Comparison of ENCODE assay signal across 17 cellular contexts in the genomic region with DNA sequence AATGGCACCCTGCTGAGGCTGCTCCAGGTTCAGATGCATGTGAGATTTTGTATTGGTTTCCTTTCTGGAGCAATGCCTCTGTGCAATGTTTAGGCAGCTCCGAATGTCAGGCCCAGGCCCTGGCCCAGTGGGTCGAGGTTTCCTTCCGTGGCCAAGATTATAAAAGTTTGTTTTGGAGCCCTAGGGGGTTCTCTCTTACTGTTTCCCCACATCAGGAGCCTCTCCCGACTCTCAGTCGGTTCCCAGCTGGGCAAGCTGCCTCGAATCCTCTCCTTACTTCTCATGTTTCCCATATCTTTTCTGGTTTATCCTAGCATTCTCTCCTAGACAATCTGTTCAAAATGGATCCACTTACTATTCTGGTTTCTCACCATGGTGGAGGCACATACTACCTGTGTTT. TPM values are rescaled to one million over a fixed set of nuclear protein-coding genes. Genes with fewer than 3 reads are reported as not detected.
DNase-seq lines count a peak whose midpoint lies in the region; ATAC-seq and TF ChIP-seq lines count a peak whose summit lies in the region.
"Had no signal": no experiment of that assay in that cellular context is flagged by ENCODE, and none has a peak within 500 bp of the region (broad histone marks: within the 10 kb centered on the region; RNA-seq: fewer than 3 reads in every experiment).

No MANE protein-coding gene starts in this region.

- H3K27ac ChIP-seq in left ventricle myocardium inferior (replicated peaks) (peak overlapping the region; percentile 88), skeletal muscle tissue (ENCODE audit: low read depth, low read length) (peak overlapping the region; percentile 89)
- H3K27ac ChIP-seq: 22Rv1, foreskin keratinocyte had no signal

- H3K9me3 ChIP-seq in left ventricle myocardium inferior (replicated peaks): peaks cover 33% of the 10 kb centered on the region
- peaks cover 0 to 4% (median 2%) of the 10 kb centered on the region in 3 donors for H3K9me3 ChIP-seq in skeletal muscle tissue (ENCODE audit: control insufficient read depth in 3 of 3, low read length in 3 of 3)

- peaks cover 17% of the 10 kb centered on the region for H3K9me3 Mint-ChIP-seq in activated T-helper 17 cell treated with anti-CD3 and anti-CD28 coated beads, Interleukin-2, amount 50 U/mL, for 72 hours

- peak overlapping the region; percentile 58 to 73 (median 59) for H3K9ac ChIP-seq in skeletal muscle tissue (ENCODE audit: low read depth in 1 of 3, low read length in 3 of 3)

- no peak for ATAC-seq in activated T-helper 17 cell treated with anti-CD3 and anti-CD28 coated beads, Interleukin-2, amount 50 U/mL, for 72 hours (replicated peaks)
- no peak for ATAC-seq in GM19351 (IDR thresholded peaks at IDR 0.05; ENCODE audit: unreplicated experiment)
- ATAC-seq in GM21447 (IDR thresholded peaks at IDR 0.05; ENCODE audit: unreplicated experiment): no peak
- ATAC-seq: foreskin keratinocyte had no signal

- intact Hi-C loops in left ventricle myocardium inferior (cut with micrococcal nuclease): no loop called here

- peaks cover 66% of the 10 kb centered on the region for H3K4me1 ChIP-seq in left ventricle myocardium inferior
- peaks cover 57 to 59% (median 59%) of the 10 kb centered on the region in 3 donors for H3K4me1 ChIP-seq in skeletal muscle tissue (ENCODE audit: control insufficient read depth in 3 of 3, insufficient read depth in 3 of 3, low read length in 3 of 3)

- H3K4me3 ChIP-seq in left ventricle myocardium inferior (peak overlapping the region; percentile 15), skeletal muscle tissue (ENCODE audit: low read length in 3 of 3) (peak overlapping the region; percentile 45 to 63 (median 58))

- peak; percentile 28 for DNase-seq in NCI-H2171 treated with DMSO at 0.1 percent for 48 hours (lab: John Stamatoyannopoulos, UW)
- no peak for DNase-seq in NCI-H2171 (lab: John Stamatoyannopoulos, UW)
- no peak for DNase-seq in left ventricle myocardium inferior
- DNase-seq in NCI-H2107 treated with DMSO at 0.1 percent for 48 hours (lab: John Stamatoyannopoulos, UW; ENCODE audit: unreplicated experiment): no peak
- DNase-seq: COR-L47; effector CD8-positive, alpha-beta T cell; foreskin keratinocyte; Karpas-422; NCI-H1694; NCI-H774; substantia nigra had no signal

- H3K36me3 ChIP-seq in left ventricle myocardium inferior: peaks cover 23% of the 10 kb centered on the region
- H3K36me3 ChIP-seq in skeletal muscle tissue (ENCODE audit: control insufficient read depth in 3 of 3, insufficient read depth in 3 of 3, low read length in 3 of 3): peaks cover 0 to 3% (median 2%) of the 10 kb centered on the region in 3 donors

- peak overlapping the region; percentile 91 for H3K27ac Mint-ChIP-seq in activated T-helper 17 cell treated with anti-CD3 and anti-CD28 coated beads, Interleukin-2, amount 50 U/mL, for 72 hours

- H3K27me3 ChIP-seq in left ventricle myocardium inferior (ENCODE audit: low read depth) (no peaks in the 10 kb centered on the region), skeletal muscle tissue (ENCODE audit: control insufficient read depth in 3 of 3, insufficient read depth in 3 of 3, low read length in 3 of 3) (no peaks in the 10 kb centered on the region)
- H3K27me3 ChIP-seq: foreskin keratinocyte had no signal

- H3K4me3 Mint-ChIP-seq in activated T-helper 17 cell treated with anti-CD3 and anti-CD28 coated beads, Interleukin-2, amount 50 U/mL, for 72 hours: no peak overlapping the region

- no peaks in the 10 kb centered on the region for H3K27me3 Mint-ChIP-seq in activated T-helper 17 cell treated with anti-CD3 and anti-CD28 coated beads, Interleukin-2, amount 50 U/mL, for 72 hours

- peaks cover 32% of the 10 kb centered on the region for H3K4me1 Mint-ChIP-seq in activated T-helper 17 cell treated with anti-CD3 and anti-CD28 coated beads, Interleukin-2, amount 50 U/mL, for 72 hours

- TF ChIP-seq CTCF in left ventricle myocardium inferior (IDR thresholded peaks at IDR 0.05; ENCODE audit: borderline replicate concordance): no peak

- peaks cover 71% of the 10 kb centered on the region for H3K36me3 Mint-ChIP-seq in activated T-helper 17 cell treated with anti-CD3 and anti-CD28 coated beads, Interleukin-2, amount 50 U/mL, for 72 hours (ENCODE audit: low read depth)

RNA-seq across cellular contexts. Expression of gene TMEM140, which starts 11.0 kb away (rescaled TPM):
- 10 to 100 TPM; 11.7 to 16.6 TPM for total RNA-seq in activated T-helper 17 cell treated with anti-CD3 and anti-CD28 coated beads, Interleukin-2, amount 50 U/mL, for 72 hours
- total RNA-seq in left ventricle myocardium inferior (23.3 TPM), skeletal muscle tissue (1.6 TPM)
- total RNA-seq: foreskin keratinocyte, H1 had no signal

RNA-seq across cellular contexts. Expression of gene CYREN, which starts 11.6 kb away (rescaled TPM):
- 10 to 100 TPM; 26.9 to 30.5 TPM for total RNA-seq in activated T-helper 17 cell treated with anti-CD3 and anti-CD28 coated beads, Interleukin-2, amount 50 U/mL, for 72 hours
- total RNA-seq in left ventricle myocardium inferior: 29.8 TPM
- 20.4 TPM for total RNA-seq in skeletal muscle tissue

RNA-seq across cellular contexts. Expression of gene WDR91, which starts 52.5 kb away (rescaled TPM):
- total RNA-seq in activated T-helper 17 cell treated with anti-CD3 and anti-CD28 coated beads, Interleukin-2, amount 50 U/mL, for 72 hours: 1 to 10 TPM; 7.8 to 8.6 TPM
- total RNA-seq in left ventricle myocardium inferior (5.4 TPM), skeletal muscle tissue (6.8 TPM)
